2 cellular contexts compared by ENCODE assay signal in genomic region chr14:60780558-60780957, GRCh38. TPM values are rescaled to one million over a fixed set of nuclear protein-coding genes. Genes with fewer than 3 reads are reported as not detected.
"Had no signal": no experiment of that assay in that cellular context is flagged by ENCODE, and none has a peak within 500 bp of the region (broad histone marks: within the 10 kb centered on the region; RNA-seq: fewer than 3 reads in every experiment).

No MANE protein-coding gene starts in this region.

RNA-seq across cellular contexts. Expression of gene SIX4, which starts 56.4 kb away (rescaled TPM):
- total RNA-seq: activated CD8-positive, alpha-beta T cell treated with anti-CD3 and anti-CD28 coated beads for 36 hours; T-helper 17 cell had no signal
